ENCODE assay signal across 25 cellular contexts in the genomic region with DNA sequence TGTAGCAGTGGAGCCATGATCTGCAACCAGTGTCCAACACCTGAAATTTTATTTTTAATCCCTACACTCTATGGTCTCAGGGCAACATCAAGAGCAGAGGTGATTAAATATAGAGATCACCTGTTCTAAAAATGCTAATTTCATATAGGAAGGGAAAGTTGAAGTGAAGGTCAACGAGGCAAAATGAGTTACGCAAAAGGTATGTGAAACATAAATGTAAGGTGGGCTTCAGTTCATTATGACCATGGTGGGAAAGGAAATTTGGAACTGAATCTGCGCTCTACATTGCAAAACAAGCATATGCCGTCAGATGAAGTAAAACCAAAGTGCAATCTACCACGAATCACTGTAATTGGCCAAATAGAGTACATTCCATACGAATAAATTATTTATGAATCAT. TPM values are rescaled to one million over a fixed set of nuclear protein-coding genes. Genes with fewer than 3 reads are reported as not detected.
"Had no signal": no experiment of that assay in that cellular context is flagged by ENCODE, and none has a peak within 500 bp of the region (broad histone marks: within the 10 kb centered on the region; RNA-seq: fewer than 3 reads in every experiment).

No MANE protein-coding gene starts in this region.

- H3K27me3 ChIP-seq: esophagus squamous epithelium, heart left ventricle, spleen, stomach, transverse colon had no signal

- DNase-seq: effector memory CD8-positive, alpha-beta T cell; esophagus squamous epithelium; foreskin melanocyte; heart left ventricle; hippocampal formation; kidney glomerular epithelial cell; natural killer cell; posterior cingulate gyrus; spleen; stimulated activated CD4-positive, alpha-beta T cell treated with anti-CD3 and anti-CD28 coated beads, Interleukin-2, amount 100 ng/mL, for 24 hours; stimulated activated CD4-positive, alpha-beta T cell treated with anti-CD3 and anti-CD28 coated beads, Interleukin-4, amount 100 ng/mL, for 4 hours; stimulated activated naive CD4-positive, alpha-beta T cell; stomach; substantia nigra; transverse colon had no signal

- H3K4me3 ChIP-seq: esophagus squamous epithelium, heart left ventricle, spleen, stomach, thoracic aorta, transverse colon had no signal

- H3K27ac ChIP-seq: esophagus squamous epithelium, heart left ventricle, spleen, stomach, thoracic aorta, transverse colon had no signal

- H3K4me1 ChIP-seq: heart left ventricle, spleen, stomach, transverse colon had no signal

- ATAC-seq: effector memory CD8-positive, alpha-beta T cell; heart left ventricle; natural killer cell; sciatic nerve had no signal

- H3K9me3 ChIP-seq: thoracic aorta, transverse colon had no signal

- H3K36me3 ChIP-seq: esophagus squamous epithelium, heart left ventricle, spleen, stomach, thoracic aorta, transverse colon had no signal

RNA-seq across cellular contexts. Expression of gene STMND1, which starts 35.2 kb away (rescaled TPM):
- total RNA-seq: epithelial cell of proximal tubule, esophagus squamous epithelium, glomerular endothelial cell, heart left ventricle, myocyte, natural killer cell, neural crest cell, osteocyte, pulmonary artery endothelial cell, skeletal muscle tissue, spleen, stomach, thoracic aorta, ureter had no signal
